In genomic region chr5:3220638-3221288, GRCh38 we compare ENCODE assay signal across 1 cellular context.
TF ChIP-seq lines count a peak whose summit lies in the region.

No MANE protein-coding gene starts in this region.

TF ChIP-seq in H1, 55 proteins besides CTCF, POLR2A, EP300 and RAD21:
- TF ChIP-seq CHD7 (IDR thresholded peaks at IDR 0.05; ENCODE audit: insufficient replicate concordance, low read length) = no peak
- no peak for TF ChIP-seq SAP30 (IDR thresholded peaks at IDR 0.05; ENCODE audit: insufficient read depth, insufficient replicate concordance, low read length)
- no peak for TF ChIP-seq YY1 (IDR thresholded peaks at IDR 0.05; ENCODE audit: low read depth, low read length)
- no peak for TF ChIP-seq ZNF274 (IDR thresholded peaks at IDR 0.05; ENCODE audit: borderline replicate concordance, extremely low read depth, low read length)
- no peak for TF ChIP-seq KDM4A (IDR thresholded peaks at IDR 0.05; ENCODE audit: low read depth, low read length, severe bottlenecking)
- no peak for TF ChIP-seq SIX5 (IDR thresholded peaks at IDR 0.05; ENCODE audit: low read depth, low read length)
- TF ChIP-seq RXRA (IDR thresholded peaks at IDR 0.05; ENCODE audit: insufficient read depth, low read depth, low read length) = no peak
- TF ChIP-seq TAF1 (IDR thresholded peaks at IDR 0.05; ENCODE audit: low read depth, low read length) = no peak
- TF ChIP-seq HDAC2 (IDR thresholded peaks at IDR 0.05; ENCODE audit: borderline replicate concordance in 1 of 2, low read depth in 2 of 2, low read length in 2 of 2) = no peak
- no peak for TF ChIP-seq CBX8 (IDR thresholded peaks at IDR 0.05; ENCODE audit: borderline replicate concordance, low read depth, low read length)
- no peak for TF ChIP-seq POU5F1 (IDR thresholded peaks at IDR 0.05; ENCODE audit: low read depth, low read length)
- no peak for TF ChIP-seq EZH2 (IDR thresholded peaks at IDR 0.05; ENCODE audit: low read depth, low read length, severe bottlenecking)
